ENCODE assay signal across 28 cellular contexts in the genomic region with DNA sequence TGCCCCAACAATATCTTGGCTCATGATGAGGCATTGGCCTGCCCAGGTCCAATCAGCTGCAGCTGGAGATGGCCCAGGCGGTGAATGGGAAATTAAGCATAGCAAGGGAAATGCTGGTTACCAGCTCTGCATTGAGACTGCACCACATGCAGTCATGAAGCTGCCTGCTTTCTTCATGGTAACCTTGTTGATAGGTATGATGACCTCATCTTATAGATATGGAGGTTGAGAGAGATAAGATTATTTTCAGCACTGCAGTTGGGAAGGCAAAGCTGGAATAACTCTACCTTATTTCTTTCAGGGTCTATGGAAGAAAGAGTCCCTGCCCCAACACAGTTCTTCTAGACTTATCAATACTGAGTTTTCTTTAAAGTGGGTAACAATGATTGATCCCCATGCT.
"Had no signal": no experiment of that assay in that cellular context is flagged by ENCODE, and none has a peak within 500 bp of the region (broad histone marks: within the 10 kb centered on the region; RNA-seq: fewer than 3 reads in every experiment).

No MANE protein-coding gene starts in this region.

- ATAC-seq: effector memory CD8-positive, alpha-beta T cell; esophagus mucosa; foreskin keratinocyte; gastrocnemius medialis; gastroesophageal sphincter had no signal

- H3K9me3 ChIP-seq: colonic mucosa, esophagus muscularis mucosa, esophagus squamous epithelium, gastrocnemius medialis, gastroesophageal sphincter, heart left ventricle, heart right ventricle had no signal

- H3K4me1 ChIP-seq: colonic mucosa, esophagus muscularis mucosa, esophagus squamous epithelium, foreskin keratinocyte, gastrocnemius medialis, gastroesophageal sphincter, heart left ventricle, heart right ventricle had no signal

- H3K27ac ChIP-seq: colonic mucosa, coronary artery, dorsolateral prefrontal cortex, epithelial cell of prostate, esophagus muscularis mucosa, esophagus squamous epithelium, foreskin keratinocyte, gastrocnemius medialis, gastroesophageal sphincter, heart left ventricle, heart right ventricle had no signal

- H3K4me3 ChIP-seq: colonic mucosa, coronary artery, dorsolateral prefrontal cortex, esophagus muscularis mucosa, esophagus squamous epithelium, gastrocnemius medialis, gastroesophageal sphincter, heart left ventricle, heart right ventricle had no signal

- H3K27me3 ChIP-seq: colonic mucosa, dorsolateral prefrontal cortex, esophagus muscularis mucosa, esophagus squamous epithelium, foreskin keratinocyte, gastrocnemius medialis, gastroesophageal sphincter, heart left ventricle, heart right ventricle had no signal

- FAIRE-seq: colon, endometrium, endothelial cell of umbilical vein, frontal cortex had no signal

- H3K36me3 ChIP-seq: colonic mucosa, esophagus muscularis mucosa, esophagus squamous epithelium, gastrocnemius medialis, gastroesophageal sphincter, heart left ventricle, heart right ventricle had no signal

- DNase-seq: colonic mucosa; cortex of kidney; dermis blood vessel endothelial cell; dorsolateral prefrontal cortex; effector CD4-positive, alpha-beta T cell; effector CD8-positive, alpha-beta T cell; effector memory CD4-positive, alpha-beta T cell; effector memory CD8-positive, alpha-beta T cell; endodermal cell; erythroblast; esophagus squamous epithelium; foreskin fibroblast; foreskin keratinocyte; foreskin melanocyte; gastrocnemius medialis; glutamatergic neuron; head of caudate nucleus had no signal
